Comparison of ENCODE assay signal across 17 cellular contexts in the genomic region with DNA sequence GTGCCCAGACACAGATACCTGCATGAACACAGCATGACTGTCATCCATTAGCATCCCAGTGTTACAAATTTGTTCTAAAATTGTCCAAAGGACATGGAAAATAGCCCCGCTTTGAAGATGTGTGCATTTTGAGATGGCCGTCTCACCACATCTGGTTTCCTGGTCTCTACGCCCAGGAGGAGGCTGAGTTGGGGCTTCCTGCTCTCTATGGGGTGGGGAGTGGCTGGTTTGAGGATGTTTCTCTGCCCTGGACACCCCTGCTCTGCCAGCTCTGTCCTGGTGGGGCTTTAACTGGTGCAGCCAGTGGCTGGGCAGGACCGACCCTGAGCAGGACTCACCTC.
"Had no signal": no experiment of that assay in that cellular context is flagged by ENCODE, and none has a peak within 500 bp of the region (broad histone marks: within the 10 kb centered on the region; RNA-seq: fewer than 3 reads in every experiment).

No MANE protein-coding gene starts in this region.

- H3K9me3 Mint-ChIP-seq: activated naive CD4-positive, alpha-beta T cell treated with anti-CD3 and anti-CD28 coated beads for 36 hours; effector memory CD8-positive, alpha-beta T cell; naive thymus-derived CD8-positive, alpha-beta T cell; T-cell had no signal

- H3K36me3 Mint-ChIP-seq: naive thymus-derived CD8-positive, alpha-beta T cell; T-cell had no signal

- H3K4me3 Mint-ChIP-seq: activated naive CD4-positive, alpha-beta T cell treated with anti-CD3 and anti-CD28 coated beads for 36 hours; effector memory CD8-positive, alpha-beta T cell; T-cell had no signal

- H3K27me3 Mint-ChIP-seq: T-cell had no signal

- DNase-seq: activated CD4-positive, alpha-beta T cell treated with anti-CD3 and anti-CD28 coated beads for 48 hours; activated naive CD4-positive, alpha-beta T cell treated with anti-CD3 and anti-CD28 coated beads for 36 hours; caudate nucleus; effector memory CD8-positive, alpha-beta T cell; gastrocnemius medialis; heart right ventricle; mammary epithelial cell; occipital lobe; stimulated activated CD4-positive, alpha-beta T cell treated with anti-CD3 and anti-CD28 coated beads, Interleukin-1b, Interleukin-23, amount 100 ng/mL, for 48 hours; stimulated activated naive CD4-positive, alpha-beta T cell treated with Interleukin-2 at 50 U/mL for 16 hours; T-cell; T1000; upper lobe of left lung had no signal

- ATAC-seq: effector memory CD8-positive, alpha-beta T cell; gastrocnemius medialis; heart right ventricle; left lobe of liver; naive thymus-derived CD8-positive, alpha-beta T cell; psoas muscle; sciatic nerve; T-cell had no signal

- H3K27ac Mint-ChIP-seq: activated naive CD4-positive, alpha-beta T cell treated with anti-CD3 and anti-CD28 coated beads for 36 hours; T-cell had no signal
